8 cellular contexts compared by ENCODE assay signal in the genomic region with DNA sequence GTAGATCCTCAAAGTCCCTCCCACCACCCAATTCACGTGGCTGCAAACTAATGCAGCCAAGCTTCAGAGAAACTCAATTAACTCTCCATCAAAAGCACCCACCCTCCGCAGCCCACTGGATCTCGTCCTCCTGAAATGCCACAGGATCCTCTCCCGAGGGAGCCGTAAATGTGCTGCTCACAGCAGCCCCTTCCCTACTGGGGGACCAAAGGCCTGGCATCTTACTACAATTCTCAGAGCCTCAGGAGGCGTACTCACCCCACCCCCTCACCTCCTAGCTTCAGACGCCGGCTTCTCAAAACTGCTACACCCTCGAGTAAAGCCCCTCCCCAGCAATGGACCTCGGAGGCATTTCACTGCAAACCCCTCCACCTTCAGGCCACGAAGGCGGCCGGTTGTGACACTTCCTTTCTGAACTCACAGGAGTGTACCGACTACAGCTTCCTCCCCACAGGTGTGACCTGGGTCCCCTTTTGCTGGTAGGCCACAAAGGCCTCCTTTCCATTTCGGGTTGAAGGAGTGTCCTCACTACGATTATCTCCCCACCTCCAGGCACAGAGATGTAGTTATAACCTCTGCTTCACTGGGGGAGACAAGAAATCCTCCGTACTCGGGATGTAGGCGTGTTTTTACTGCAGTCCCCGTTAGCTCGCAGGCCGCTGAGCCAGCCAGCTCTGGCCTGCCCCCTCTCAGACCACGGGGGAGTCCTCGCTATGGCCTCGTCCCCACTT. TPM values are rescaled to one million over a fixed set of nuclear protein-coding genes. Genes with fewer than 3 reads are reported as not detected.
DNase-seq lines count a peak whose midpoint lies in the region; ATAC-seq and TF ChIP-seq lines count a peak whose summit lies in the region.

No MANE protein-coding gene starts in this region.

- H4K20me1 ChIP-seq in Karpas-422 (ENCODE audit: insufficient read depth, low read depth, low read length) = peaks cover 52% of the 10 kb centered on the region

- H3K27ac ChIP-seq in Karpas-422 (ENCODE audit: low read length) (peak overlapping the region; percentile 83), spleen (peak overlapping the region; percentile 95 to 100 (median 99))

- TF ChIP-seq CTCF in spleen (IDR thresholded peaks at IDR 0.05 in 8 of 11, conservative IDR thresholded peaks at IDR 0.05 in 3 of 11) = no peak

- H3K27me3 ChIP-seq in Karpas-422 (ENCODE audit: low read length) = no peaks in the 10 kb centered on the region
- H3K27me3 ChIP-seq in iPS-15b (ENCODE audit: control insufficient read depth, insufficient read depth, low read length) = no peaks in the 10 kb centered on the region
- H3K27me3 ChIP-seq in spleen (replicated peaks in 1 of 7) = no peaks in the 10 kb centered on the region

- H3K9me3 ChIP-seq in ES-I3 (ENCODE audit: control insufficient read depth, insufficient read depth, low read length) = no peaks in the 10 kb centered on the region
- no peaks in the 10 kb centered on the region for H3K9me3 ChIP-seq in Karpas-422 (ENCODE audit: low read length)
- H3K9me3 ChIP-seq in iPS-15b (ENCODE audit: control insufficient read depth, insufficient read depth, low read length) = no peaks in the 10 kb centered on the region
- H3K9me3 ChIP-seq in spleen = no peaks in the 10 kb centered on the region

- intact Hi-C loops in spleen (cut with DNase I; ENCODE audit: low total_unique reads) = loop anchor here (5.0 kb wide), 1 partner anchor 47 kb away; a partner anchor contains a TSS

- peak overlapping the region; percentile 96 for H3K4me3 ChIP-seq in Karpas-422 (ENCODE audit: low read length)
- peak overlapping the region; percentile 100 for H3K4me3 ChIP-seq in iPS-15b (ENCODE audit: low read depth, low read length)
- H3K4me3 ChIP-seq in spleen = peak overlapping the region; percentile 57 to 85 (median 70)

- peak; percentile 34 for ATAC-seq in GM21737 (IDR thresholded peaks at IDR 0.05; ENCODE audit: unreplicated experiment)

- H3K9ac ChIP-seq in ES-I3 (ENCODE audit: low read depth, low read length) = peak overlapping the region; percentile 89
- H3K9ac ChIP-seq in Karpas-422 (ENCODE audit: low read length) = peak overlapping the region; percentile 93
- peak overlapping the region; percentile 100 for H3K9ac ChIP-seq in iPS-15b (ENCODE audit: low read depth, low read length)

- no peaks in the 10 kb centered on the region for H3K9me2 ChIP-seq in Karpas-422 (replicated peaks; ENCODE audit: insufficient read depth, low read length)

- H3K4me1 ChIP-seq in ES-I3 (ENCODE audit: insufficient read depth, low read length) (peaks cover 18% of the 10 kb centered on the region; the same call in 1 of the 2 replicates), Karpas-422 (ENCODE audit: low read length) (peaks cover 46% of the 10 kb centered on the region), iPS-15b (ENCODE audit: control insufficient read depth, insufficient read depth, low read length) (peaks cover 13% of the 10 kb centered on the region), spleen (peaks cover 37 to 58% (median 52%) of the 10 kb centered on the region in 6 donors)

- H2AFZ ChIP-seq in Karpas-422 (ENCODE audit: low read length) = no peak overlapping the region

- H3K36me3 ChIP-seq in ES-I3 (ENCODE audit: insufficient read depth, low read length) = no peaks in the 10 kb centered on the region
- peaks cover 33% of the 10 kb centered on the region for H3K36me3 ChIP-seq in Karpas-422 (ENCODE audit: insufficient read depth, low read length)
- H3K36me3 ChIP-seq in iPS-15b (ENCODE audit: control insufficient read depth, insufficient read depth, low read length) = no peaks in the 10 kb centered on the region
- peaks cover 0 to 16% (median 6%) of the 10 kb centered on the region in 6 donors for H3K36me3 ChIP-seq in spleen

- H3K79me2 ChIP-seq in Karpas-422 (ENCODE audit: low read length) = peaks cover 60% of the 10 kb centered on the region

- DNase-seq in Karpas-422 = peak; percentile 81
- DNase-seq in T-helper 2 cell = peak; percentile 33 to 80 (median 60)
- peak in 38 of 58 donors; percentile 1 to 83 (median 34) for DNase-seq in anterior cingulate cortex (lab: John Stamatoyannopoulos, UW)
- peak; percentile 91 for DNase-seq in spleen
- no peak for DNase-seq in foreskin melanocyte

- TF ChIP-seq POLR2A in spleen (IDR thresholded peaks at IDR 0.05) = no peak

- 0 to 1% (median 0%) methylated on average over 24 to 25 of the region's 25 CpGs for WGBS in spleen, 5 donors

- H3K4me2 ChIP-seq in Karpas-422 (ENCODE audit: low read depth, low read length, poor library complexity, severe bottlenecking) = peak overlapping the region; percentile 96

RNA-seq across cellular contexts. Expression of a gene that starts 0.7 kb away (rescaled TPM):
- total RNA-seq in Karpas-422 (2014; rRNA removed; shearing (Covaris generic); ENCODE audit: low replicate concordance) = 205 and 216 TPM in 2 replicates
- total RNA-seq in spleen = 100 to 1,000 TPM in 6 of 7 donors, 10 to 100 TPM in 1; 93.9 to 247 (median 234) TPM
- 100 to 1,000 TPM; 183 to 215 (median 203) TPM for polyA plus RNA-seq in spleen

RNA-seq across cellular contexts. Expression of a gene that starts 0.7 kb away (rescaled TPM):
- total RNA-seq in Karpas-422 (2014; rRNA removed; shearing (Covaris generic); ENCODE audit: low replicate concordance) = 39.6 and 78.5 TPM in 2 replicates
- 100 to 1,000 TPM in 1 of 7 donors, 10 to 100 TPM in 6; 44.6 to 100 (median 89.1) TPM for total RNA-seq in spleen
- polyA plus RNA-seq in spleen = 10 to 100 TPM; 10.6 to 17.9 (median 14.4) TPM

RNA-seq across cellular contexts. Expression of a gene that starts 35.2 kb away (rescaled TPM):
- 62.6 and 79.6 TPM in 2 replicates for total RNA-seq in Karpas-422 (2014; rRNA removed; shearing (Covaris generic); ENCODE audit: low replicate concordance)
- 10 to 100 TPM; 22.8 to 40.8 (median 25.6) TPM for total RNA-seq in spleen
- polyA plus RNA-seq in spleen = 10 to 100 TPM; 21.3 to 33.8 (median 29.7) TPM

RNA-seq across cellular contexts. Expression of a gene that starts 35.2 kb away (rescaled TPM):
- 242 and 325 TPM in 2 replicates for total RNA-seq in Karpas-422 (2014; rRNA removed; shearing (Covaris generic); ENCODE audit: low replicate concordance)
- 100 to 1,000 TPM in 3 of 7 donors, 10 to 100 TPM in 4; 66.2 to 166 (median 75.7) TPM for total RNA-seq in spleen
- 100 to 1,000 TPM; 333 to 372 (median 354) TPM for polyA plus RNA-seq in spleen

RNA-seq across cellular contexts. Expression of a gene that starts 48.3 kb away (rescaled TPM):
- 6.4 and 11.1 TPM in 2 replicates for total RNA-seq in Karpas-422 (2014; rRNA removed; shearing (Covaris generic); ENCODE audit: low replicate concordance)
- total RNA-seq in spleen = 10 to 100 TPM in 5 of 7 donors, 1 to 10 TPM in 2; 2.5 to 32.1 (median 14.7) TPM
- polyA plus RNA-seq in spleen = 10 to 100 TPM in 1 of 3 donors, 1 to 10 TPM in 2; 5.2 to 10.9 (median 5.7) TPM
